Comparison of ENCODE assay signal across 10 cellular contexts in the genomic region with DNA sequence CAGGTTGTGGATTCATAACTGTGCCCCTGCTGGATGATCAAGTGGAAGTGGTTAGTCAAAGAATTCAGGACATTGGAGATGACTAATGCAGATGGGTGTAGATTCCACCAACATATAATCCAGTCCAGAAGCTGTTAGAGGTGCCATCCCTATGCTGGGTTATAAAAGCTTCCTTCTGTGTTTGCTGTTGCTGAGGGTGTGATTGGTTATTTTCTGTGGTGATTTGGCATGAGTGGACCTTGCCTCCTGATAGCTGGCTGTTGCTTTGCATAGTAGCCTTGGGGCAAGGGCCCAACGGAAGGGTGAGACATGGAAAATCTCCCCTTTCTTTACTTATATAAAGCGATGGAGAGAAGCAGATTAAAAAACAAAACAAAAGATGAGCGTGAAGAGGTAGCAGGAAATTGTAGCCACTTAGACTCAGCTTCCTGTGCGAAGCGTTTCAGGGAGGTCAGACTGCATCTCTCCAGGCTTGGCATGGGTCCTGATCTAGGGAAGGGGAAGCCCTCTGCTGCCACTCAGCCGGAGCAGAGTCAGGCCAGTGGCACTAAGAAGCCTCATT.
DNase-seq lines count a peak whose midpoint lies in the region; ATAC-seq lines count a peak whose summit lies in the region.
"Had no signal": no experiment of that assay in that cellular context is flagged by ENCODE, and none has a peak within 500 bp of the region (broad histone marks: within the 10 kb centered on the region; RNA-seq: fewer than 3 reads in every experiment).

No MANE protein-coding gene starts in this region.

- H2BK5ac ChIP-seq in mesenchymal stem cell (ENCODE audit: low read depth, low read length, poor library complexity, severe bottlenecking), result no peak overlapping the region

- no peaks in the 10 kb centered on the region for H3K9me3 ChIP-seq in mesenchymal stem cell (ENCODE audit: control insufficient read depth, low read length)
- H3K9me3 ChIP-seq: uterus had no signal

- no peak overlapping the region for H2BK120ac ChIP-seq in mesenchymal stem cell (ENCODE audit: low read depth, low read length)

- peak overlapping the region; percentile 71 for H3K27ac ChIP-seq in mesenchymal stem cell (ENCODE audit: low read length, poor library complexity, severe bottlenecking)
- H3K27ac ChIP-seq: uterus had no signal

- H4K91ac ChIP-seq in mesenchymal stem cell (ENCODE audit: low read length), result no peak overlapping the region

- WGBS in mesenchymal stem cell, result 59% methylated on average over 4 of the region's 6 CpGs

- peak overlapping the region in 1 of 2 experiments; percentile 71 for H2BK12ac ChIP-seq in mesenchymal stem cell (ENCODE audit: low read length in 2 of 2)

- H3K4me3 ChIP-seq in mesenchymal stem cell (ENCODE audit: insufficient read depth in 1 of 2, low read depth in 1 of 2, low read length in 2 of 2), result no peak overlapping the region
- H3K4me3 ChIP-seq: uterus had no signal

- H3K18ac ChIP-seq in mesenchymal stem cell (ENCODE audit: low read depth in 1 of 2, low read length in 2 of 2), result peak overlapping the region in 1 of 2 experiments; percentile 91

- H2AFZ ChIP-seq in mesenchymal stem cell (ENCODE audit: low read depth, low read length), result no peak overlapping the region

- peak overlapping the region; percentile 7 for H3K4me2 ChIP-seq in mesenchymal stem cell (ENCODE audit: low read length, poor library complexity, severe bottlenecking)

- peak overlapping the region in 1 of 2 experiments; percentile 88 for H3K4ac ChIP-seq in mesenchymal stem cell (ENCODE audit: low read depth in 1 of 2, low read length in 2 of 2)

- no peak overlapping the region for H3K23ac ChIP-seq in mesenchymal stem cell (ENCODE audit: low read length in 2 of 2)

- ATAC-seq in GM18909 (IDR thresholded peaks at IDR 0.05; ENCODE audit: poor library complexity, unreplicated experiment) (no peak), HG03108 (IDR thresholded peaks at IDR 0.05; ENCODE audit: unreplicated experiment) (no peak)

- H3K79me1 ChIP-seq in mesenchymal stem cell (replicated peaks; ENCODE audit: low read length, poor library complexity, severe bottlenecking), result peaks cover 17% of the 10 kb centered on the region

- H3K4me1 ChIP-seq in mesenchymal stem cell (ENCODE audit: control insufficient read depth, insufficient read depth, low read depth, low read length), result peaks cover 4% of the 10 kb centered on the region
- H3K4me1 ChIP-seq: uterus had no signal

- H2AK5ac ChIP-seq in mesenchymal stem cell (ENCODE audit: low read length, severe bottlenecking), result peak overlapping the region; percentile 79

- no peak overlapping the region for H3K9ac ChIP-seq in mesenchymal stem cell (ENCODE audit: low read length)

- H2BK15ac ChIP-seq in mesenchymal stem cell (ENCODE audit: low read depth, poor library complexity, severe bottlenecking), result no peak overlapping the region

- peak; percentile 58 for DNase-seq in AG20443 (ENCODE audit: low spot score)
- DNase-seq in NCI-H2196 (lab: John Stamatoyannopoulos, UW; ENCODE audit: unreplicated experiment), result peak; percentile 19
- peak; percentile 33 to 85 for DNase-seq in dermis microvascular lymphatic vessel endothelial cell (ENCODE audit: low read depth in 2 of 2)
- DNase-seq in mesenchymal stem cell, result peak; percentile 43
- no peak for DNase-seq in GM19240 (ENCODE audit: insufficient read length, low spot score)
- DNase-seq in activated CD4-positive, alpha-beta T cell treated with anti-CD3 and anti-CD28 coated beads, Interleukin-2, amount 50 U/mL, for 1 hour, result no peak
- DNase-seq: RPMI8226, uterus had no signal

- no peak overlapping the region for H3K14ac ChIP-seq in mesenchymal stem cell (ENCODE audit: low read length in 2 of 2)

- H3K27me3 ChIP-seq in mesenchymal stem cell (ENCODE audit: control insufficient read depth in 1 of 2, insufficient read depth in 1 of 2, low read length in 2 of 2), result no peaks in the 10 kb centered on the region
- H3K27me3 ChIP-seq: uterus had no signal

- H3K36me3 ChIP-seq in mesenchymal stem cell (ENCODE audit: control insufficient read depth in 1 of 2, insufficient read depth in 2 of 2, low read depth in 1 of 2, low read length in 2 of 2), result peaks cover 0 to 5% of the 10 kb centered on the region in 2 experiments
- H3K36me3 ChIP-seq: uterus had no signal

- H4K8ac ChIP-seq in mesenchymal stem cell (ENCODE audit: low read length), result peak overlapping the region; percentile 66

Comparison
In these comparisons a context has a peak if more than half of its experiments do, and no peak if none do; other contexts are left out.
1. DNase-seq: peak in AG20443 (single experiment), NCI-H2196 (single experiment), dermis microvascular lymphatic vessel endothelial cell (2 of 2) and mesenchymal stem cell (single experiment); none in GM19240 (single experiment) and activated CD4-positive, alpha-beta T cell treated with anti-CD3 and anti-CD28 coated beads, Interleukin-2, amount 50 U/mL, for 1 hour (single experiment).